21 cellular contexts compared by ENCODE assay signal in genomic region chr6:23531666-23532065, GRCh38.
A peak's percentile ranks its signal among the peaks of the same experiment; 100 is the strongest.
DNase-seq lines count a peak whose midpoint lies in the region; ATAC-seq, FAIRE-seq and TF ChIP-seq lines count a peak whose summit lies in the region.
"Had no signal": no experiment of that assay in that cellular context is flagged by ENCODE, and none has a peak within 500 bp of the region (broad histone marks: within the 10 kb centered on the region; RNA-seq: fewer than 3 reads in every experiment).

No MANE protein-coding gene starts in this region.

- no peak overlapping the region for H3K4me3 ChIP-seq in A673 (ENCODE audit: low read depth, low read length, poor library complexity, severe bottlenecking)
- no peak overlapping the region for H3K4me3 ChIP-seq in RWPE2 (ENCODE audit: severe bottlenecking)
- H3K4me3 ChIP-seq: GM23338 had no signal

- H3K9me3 ChIP-seq in A673 (ENCODE audit: low read depth, low read length, poor library complexity, severe bottlenecking) (no peaks in the 10 kb centered on the region), RWPE2 (ENCODE audit: severe bottlenecking) (no peaks in the 10 kb centered on the region)

- POLR2A ChIA-PET in A673 (lab: Charles Lee; ENCODE audit: low non-redundant PET), result interaction anchor here (0.6 kb wide), 1 partner anchor 549 kb away, joined by 3 read pairs; no protein-coding TSS in a partner anchor

- H3K4me1 ChIP-seq in A673 (ENCODE audit: insufficient read depth, low read length, poor library complexity, severe bottlenecking) (peaks cover 11% of the 10 kb centered on the region), RWPE2 (ENCODE audit: insufficient read depth, poor library complexity, severe bottlenecking) (peaks cover 15% of the 10 kb centered on the region)

- FAIRE-seq in urothelium cell line (lab: Jason Lieb, UNC), result no peak
- FAIRE-seq: A204.1, GM12891, GM18507 had no signal

- H3K27me3 ChIP-seq in A673 (replicated peaks; ENCODE audit: insufficient read depth, low read depth, low read length, poor library complexity), result no peaks in the 10 kb centered on the region
- no peaks in the 10 kb centered on the region for H3K27me3 ChIP-seq in RWPE2 (ENCODE audit: insufficient read depth, poor library complexity, severe bottlenecking)

- BruUV-seq in A673 (replicated peaks; lab: Mats Ljungman, UMichigan), result no TSS peak

- intact Hi-C loops in A673 (cut with micrococcal nuclease; ENCODE audit: unreplicated experiment), result no loop called here

- H3K36me3 ChIP-seq in A673 (ENCODE audit: insufficient read depth, low read length, poor library complexity, severe bottlenecking), result no peaks in the 10 kb centered on the region
- H3K36me3 ChIP-seq in RWPE2 (ENCODE audit: low read depth), result no peaks in the 10 kb centered on the region

- DNase-seq in A673 (ENCODE audit: low spot score), result peak; percentile 91
- no peak for DNase-seq in RWPE2 (ENCODE audit: low spot score)
- DNase-seq in left kidney (ENCODE audit: low read depth, low spot score), result peak; percentile 41
- no peak for DNase-seq in urothelium cell line (ENCODE audit: low spot score)
- no peak for DNase-seq in cerebellar cortex (ENCODE audit: low spot score)
- DNase-seq in activated CD4-positive, alpha-beta T cell treated with anti-CD3 and anti-CD28 coated beads, Interleukin-2, amount 50 U/mL, for 48 hours, result no peak
- DNase-seq: ACHN; C1 segment of cervical spinal cord; Calu3; CD4-positive, alpha-beta memory T cell; COR-L47; DMS53; DMS79 treated with DMSO at 0.1 percent for 48 hours; GF-D8; H9 had no signal

- TF ChIP-seq CTCF in A673 (conservative IDR thresholded peaks at IDR 0.05; ENCODE audit: low read depth, low read length) (no peak), RWPE2 (IDR thresholded peaks at IDR 0.05; ENCODE audit: poor library complexity, severe bottlenecking) (no peak)

- H3K27ac ChIP-seq in A673 (ENCODE audit: low read depth, low read length, poor library complexity, severe bottlenecking) (no peak overlapping the region), RWPE2 (ENCODE audit: poor library complexity, severe bottlenecking) (peak overlapping the region; percentile 34)
- H3K27ac ChIP-seq: 22Rv1 had no signal

- no peak for ATAC-seq in RWPE2 (ENCODE audit: low read depth)
- ATAC-seq: GM23338, HCT116 had no signal

- CTCF ChIA-PET in A673 (lab: Charles Lee), result no interaction called here

Comparison
In these comparisons a context has a peak if more than half of its experiments do, and no peak if none do; other contexts are left out.
1. DNase-seq: peak in A673 (single experiment) and left kidney (single experiment); none in RWPE2 (single experiment), urothelium cell line (single experiment), cerebellar cortex (single experiment) and activated CD4-positive, alpha-beta T cell treated with anti-CD3 and anti-CD28 coated beads, Interleukin-2, amount 50 U/mL, for 48 hours (0 of 2).